Comparison of ENCODE assay signal across 1 cellular context in genomic region chr10:62817763-62818425, GRCh38.
TF ChIP-seq lines count a peak whose summit lies in the region.

No MANE protein-coding gene starts in this region.

TF ChIP-seq in GM12878, 131 proteins besides CTCF, POLR2A, EP300 and RAD21 (continued from another document and continues in another):
- TF ChIP-seq ZNF592 (IDR thresholded peaks at IDR 0.05) (peak; percentile 91), ZNF207 (IDR thresholded peaks at IDR 0.05; ENCODE audit: borderline replicate concordance) (no peak), MXI1 (IDR thresholded peaks at IDR 0.05; ENCODE audit: low read depth, low read length) (peak; percentile 54; the same call in 1 of the 2 replicates), ZNF24 (IDR thresholded peaks at IDR 0.05) (peak; percentile 62), DPF2 (IDR thresholded peaks at IDR 0.05) (peak; percentile 19), HDAC6 (IDR thresholded peaks at IDR 0.05; ENCODE audit: unreplicated experiment) (peak; percentile 92), LARP7 (IDR thresholded peaks at IDR 0.05) (peak; percentile 90), TCF3 (IDR thresholded peaks at IDR 0.05; ENCODE audit: borderline replicate concordance, insufficient read depth, low read depth, low read length) (0 out of 2 replicates have a peak, but pooled peaks have one; percentile 39), CHD1 (IDR thresholded peaks at IDR 0.05; ENCODE audit: low read depth, low read length) (no peak), EED (IDR thresholded peaks at IDR 0.05; ENCODE audit: low read depth) (peak; percentile 53), SIX5 (IDR thresholded peaks at IDR 0.05; ENCODE audit: low read depth, low read length, severe bottlenecking) (no peak), NKRF (conservative IDR thresholded peaks at IDR 0.05) (peak; percentile 20; the same call in 1 of the 2 replicates), PKNOX1 (IDR thresholded peaks at IDR 0.05) (no peak), CBX5 (IDR thresholded peaks at IDR 0.05; ENCODE audit: low read depth) (peak; percentile 88; the same call in 1 of the 2 replicates), TCF7 (IDR thresholded peaks at IDR 0.05; ENCODE audit: borderline replicate concordance) (no peak), NR2F1 (conservative IDR thresholded peaks at IDR 0.05) (peak; percentile 74), CEBPB (IDR thresholded peaks at IDR 0.05; ENCODE audit: borderline replicate concordance in 1 of 2, low read depth in 2 of 2, low read length in 2 of 2) (no peak), ZNF687 (IDR thresholded peaks at IDR 0.05) (peak; percentile 74; the same call in 1 of the 2 replicates), USF1 (IDR thresholded peaks at IDR 0.05; ENCODE audit: borderline replicate concordance, extremely low read length, insufficient read depth, low read depth, low read length) (no peak), YY1 (IDR thresholded peaks at IDR 0.05; ENCODE audit: low read depth, low read length) (peak; percentile 83), CREB1 (IDR thresholded peaks at IDR 0.05; ENCODE audit: low read depth) (peak; percentile 9; the same call in 1 of the 2 replicates), SMARCA5 (IDR thresholded peaks at IDR 0.05) (peak; percentile 94; the same call in 1 of the 2 replicates), JUND (IDR thresholded peaks at IDR 0.05; ENCODE audit: low read depth, low read length) (0 out of 2 replicates have a peak, but pooled peaks have one; percentile 21), WRNIP1 (IDR thresholded peaks at IDR 0.05; ENCODE audit: borderline replicate concordance, low read depth, low read length) (no peak), BHLHE40 (IDR thresholded peaks at IDR 0.05; ENCODE audit: borderline replicate concordance in 1 of 2, low read depth in 2 of 2, low read length in 1 of 2) (peak in 1 of 2 experiments; percentile 84; a peak in 3 of 4 replicates), RCOR1 (conservative IDR thresholded peaks at IDR 0.05; ENCODE audit: low read depth, low read length) (no peak), RB1 (IDR thresholded peaks at IDR 0.05; ENCODE audit: borderline replicate concordance) (peak; percentile 59; the same call in 1 of the 2 replicates), RFX5 (IDR thresholded peaks at IDR 0.05; ENCODE audit: low read depth, low read length) (0 out of 2 replicates have a peak, but pooled peaks have one; percentile 6), PAX5 (IDR thresholded peaks at IDR 0.05; ENCODE audit: borderline replicate concordance, low read depth, low read length) (peak; percentile 32; the same call in 1 of the 2 replicates), IKZF1 (conservative IDR thresholded peaks at IDR 0.05) (peak; percentile 48), IKZF2 (IDR thresholded peaks at IDR 0.05) (0 out of 4 replicates have a peak, but pooled peaks of 1 of the 2 experiments have one; percentile 11), ATF3 (IDR thresholded peaks at IDR 0.05; ENCODE audit: borderline replicate concordance, extremely low read depth, low read depth, low read length) (no peak), USF2 (IDR thresholded peaks at IDR 0.05; ENCODE audit: borderline replicate concordance, low read depth, low read length) (no peak), HDAC2 (IDR thresholded peaks at IDR 0.05) (0 out of 2 replicates have a peak, but pooled peaks have one; percentile 40), MYB (IDR thresholded peaks at IDR 0.05; ENCODE audit: borderline replicate concordance, low read depth, low read length) (no peak), TCF12 (IDR thresholded peaks at IDR 0.05; ENCODE audit: low read depth, low read length) (0 out of 2 replicates have a peak, but pooled peaks have one; percentile 53), CEBPZ (IDR thresholded peaks at IDR 0.05; ENCODE audit: low read depth, low read length) (no peak), ZBTB33 (IDR thresholded peaks at IDR 0.05) (peak; percentile 39; the same call in 1 of the 2 replicates), SUPT20H (IDR thresholded peaks at IDR 0.05; ENCODE audit: borderline replicate concordance, control insufficient read depth, low read depth, low read length) (no peak), CHD2 (IDR thresholded peaks at IDR 0.05; ENCODE audit: borderline replicate concordance, low read depth, low read length) (0 out of 2 replicates have a peak, but pooled peaks have one; percentile 34)
